Comparison of ENCODE assay signal across 1 cellular context in the genomic region with DNA sequence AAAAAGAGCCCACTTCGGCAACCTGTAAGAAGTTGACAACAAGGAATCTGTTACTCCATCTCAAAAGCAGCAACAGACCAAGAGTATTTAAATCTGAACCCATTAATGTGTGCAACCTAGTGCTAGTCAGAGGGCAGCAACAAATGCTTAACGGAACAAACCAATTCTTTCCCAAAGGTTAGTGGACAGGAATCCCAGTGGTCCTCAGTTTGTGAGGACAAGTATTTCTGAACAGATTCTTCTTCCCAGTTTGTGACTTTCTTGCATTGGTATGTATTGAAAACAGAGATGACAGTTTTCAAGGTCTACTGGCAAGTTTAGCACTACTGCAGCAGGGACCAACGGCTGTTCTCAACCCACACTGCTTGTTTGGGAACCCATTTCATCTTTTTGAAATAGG.
TF ChIP-seq lines count a peak whose summit lies in the region.

No MANE protein-coding gene starts in this region.

TF ChIP-seq in GM12878, 131 proteins besides CTCF, POLR2A, EP300 and RAD21:
- TF ChIP-seq NFIC (IDR thresholded peaks at IDR 0.05; ENCODE audit: low read depth, low read length) (no peak), LARP7 (IDR thresholded peaks at IDR 0.05) (no peak), PML (IDR thresholded peaks at IDR 0.05; ENCODE audit: low read length) (no peak), BCL11A (IDR thresholded peaks at IDR 0.05; ENCODE audit: low read depth, low read length) (no peak), YY1 (IDR thresholded peaks at IDR 0.05; ENCODE audit: low read depth, low read length) (no peak), ASH2L (IDR thresholded peaks at IDR 0.05; ENCODE audit: borderline replicate concordance, low read depth) (no peak), MEF2A (IDR thresholded peaks at IDR 0.05; ENCODE audit: insufficient read depth, low read depth, low read length) (no peak)
- TF ChIP-seq, protein P1, sequence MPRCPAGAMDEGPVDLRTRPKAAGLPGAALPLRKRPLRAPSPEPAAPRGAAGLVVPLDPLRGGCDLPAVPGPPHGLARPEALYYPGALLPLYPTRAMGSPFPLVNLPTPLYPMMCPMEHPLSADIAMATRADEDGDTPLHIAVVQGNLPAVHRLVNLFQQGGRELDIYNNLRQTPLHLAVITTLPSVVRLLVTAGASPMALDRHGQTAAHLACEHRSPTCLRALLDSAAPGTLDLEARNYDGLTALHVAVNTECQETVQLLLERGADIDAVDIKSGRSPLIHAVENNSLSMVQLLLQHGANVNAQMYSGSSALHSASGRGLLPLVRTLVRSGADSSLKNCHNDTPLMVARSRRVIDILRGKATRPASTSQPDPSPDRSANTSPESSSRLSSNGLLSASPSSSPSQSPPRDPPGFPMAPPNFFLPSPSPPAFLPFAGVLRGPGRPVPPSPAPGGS (IDR thresholded peaks at IDR 0.05; ENCODE audit: borderline replicate concordance, insufficient read depth, low read depth, low read length, poor library complexity, severe bottlenecking), result no peak
- TF ChIP-seq, protein P2, sequence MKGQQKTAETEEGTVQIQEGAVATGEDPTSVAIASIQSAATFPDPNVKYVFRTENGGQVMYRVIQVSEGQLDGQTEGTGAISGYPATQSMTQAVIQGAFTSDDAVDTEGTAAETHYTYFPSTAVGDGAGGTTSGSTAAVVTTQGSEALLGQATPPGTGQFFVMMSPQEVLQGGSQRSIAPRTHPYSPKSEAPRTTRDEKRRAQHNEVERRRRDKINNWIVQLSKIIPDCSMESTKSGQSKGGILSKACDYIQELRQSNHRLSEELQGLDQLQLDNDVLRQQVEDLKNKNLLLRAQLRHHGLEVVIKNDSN (IDR thresholded peaks at IDR 0.05; ENCODE audit: borderline replicate concordance, extremely low read length, insufficient read depth, low read depth, low read length), result no peak
- TF ChIP-seq, protein P3, sequence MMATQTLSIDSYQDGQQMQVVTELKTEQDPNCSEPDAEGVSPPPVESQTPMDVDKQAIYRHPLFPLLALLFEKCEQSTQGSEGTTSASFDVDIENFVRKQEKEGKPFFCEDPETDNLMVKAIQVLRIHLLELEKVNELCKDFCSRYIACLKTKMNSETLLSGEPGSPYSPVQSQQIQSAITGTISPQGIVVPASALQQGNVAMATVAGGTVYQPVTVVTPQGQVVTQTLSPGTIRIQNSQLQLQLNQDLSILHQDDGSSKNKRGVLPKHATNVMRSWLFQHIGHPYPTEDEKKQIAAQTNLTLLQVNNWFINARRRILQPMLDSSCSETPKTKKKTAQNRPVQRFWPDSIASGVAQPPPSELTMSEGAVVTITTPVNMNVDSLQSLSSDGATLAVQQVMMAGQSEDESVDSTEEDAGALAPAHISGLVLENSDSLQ (IDR thresholded peaks at IDR 0.05), result no peak
